29 cellular contexts compared by ENCODE assay signal in the genomic region with DNA sequence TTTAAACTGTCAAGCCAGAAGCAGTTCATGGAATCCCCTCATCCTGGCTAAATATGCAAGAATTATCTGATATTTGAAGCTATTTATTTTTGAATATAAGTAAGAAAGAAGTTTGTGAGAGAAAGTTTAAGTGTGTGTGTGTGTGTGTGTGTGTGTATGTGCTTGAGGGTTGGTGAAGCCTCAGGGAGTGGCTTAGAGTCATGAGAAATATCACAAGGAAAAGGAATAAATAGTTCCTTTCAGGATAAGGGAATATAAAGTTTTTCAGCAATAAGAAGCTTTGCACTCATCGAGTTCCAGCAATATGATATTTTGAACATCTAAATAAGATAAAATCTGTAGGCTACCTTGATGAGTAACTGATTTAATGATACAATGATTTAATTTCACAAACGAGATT.
"Had no signal": no experiment of that assay in that cellular context is flagged by ENCODE, and none has a peak within 500 bp of the region (broad histone marks: within the 10 kb centered on the region; RNA-seq: fewer than 3 reads in every experiment).

No MANE protein-coding gene starts in this region.

- DNase-seq: activated CD4-positive, alpha-beta memory T cell treated with anti-CD3 and anti-CD28 coated beads for 36 hours; activated CD4-positive, alpha-beta T cell treated with anti-CD3 and anti-CD28 coated beads for 4 hours; activated CD4-positive, alpha-beta T cell treated with anti-CD3 and anti-CD28 coated beads, Interleukin-2, amount 50 U/mL, for 1 hour; activated CD8-positive, alpha-beta memory T cell treated with anti-CD3 and anti-CD28 coated beads, Interleukin-2, amount 50 U/mL, for 4 hours; activated gamma-delta T cell treated with Interleukin-2 at 50 U/mL for 16 hours; activated naive CD4-positive, alpha-beta T cell treated with anti-CD3 and anti-CD28 coated beads for 36 hours; activated T-cell treated with anti-CD3 and anti-CD28 coated beads for 4 hours; activated T-cell treated with anti-CD3 and anti-CD28 coated beads, Interleukin-2, amount 50 U/mL, for 4 hours; Kasumi-1; KBM-7; MG63; NCI-H1048; NCI-H1105 treated with DMSO at 0.1 percent for 48 hours; NCI-H1436; NCI-H1694; NCI-H1930; NCI-H510A; NCI-H526; NCI-H748 treated with DMSO at 0.1 percent for 48 hours; PC-9; SK-N-SH had no signal

- H3K4me1 ChIP-seq: body of pancreas, breast epithelium had no signal

- H3K9ac ChIP-seq: SK-N-SH had no signal

- H3K9me3 ChIP-seq: adrenal gland, body of pancreas, breast epithelium, SK-N-SH had no signal

- H3K27me3 ChIP-seq: adrenal gland, body of pancreas, breast epithelium, MG63 had no signal

- ATAC-seq: activated CD4-positive, CD25-positive, alpha-beta regulatory T cell treated with anti-CD3 and anti-CD28 coated beads, Interleukin-2, amount 50 U/mL, for 24 hours; activated naive CD4-positive, alpha-beta T cell treated with anti-CD3 and anti-CD28 coated beads, Interleukin-2, amount 50 U/mL, for 72 hours; activated T-cell treated with anti-CD3 and anti-CD28 coated beads, Interleukin-2, amount 50 U/mL, for 4 hours; body of pancreas; Right ventricle myocardium inferior; WTC11 had no signal

- H3K4me3 ChIP-seq: adrenal gland, body of pancreas, breast epithelium, MG63, PC-9 had no signal

- H3K27ac ChIP-seq: adrenal gland, body of pancreas, breast epithelium, PC-9, RWPE1 had no signal

- H3K36me3 ChIP-seq: adrenal gland, breast epithelium, MG63 had no signal
